Comparison of ENCODE assay signal across 11 cellular contexts in genomic region chr6:150169609-150170008, GRCh38. TPM values are rescaled to one million over a fixed set of nuclear protein-coding genes. Genes with fewer than 3 reads are reported as not detected.
DNase-seq lines count a peak whose midpoint lies in the region; ATAC-seq and TF ChIP-seq lines count a peak whose summit lies in the region.
"Had no signal": no experiment of that assay in that cellular context is flagged by ENCODE, and none has a peak within 500 bp of the region (broad histone marks: within the 10 kb centered on the region; RNA-seq: fewer than 3 reads in every experiment).

No MANE protein-coding gene starts in this region.

- ATAC-seq in HG02798 (IDR thresholded peaks at IDR 0.05; ENCODE audit: poor library complexity, unreplicated experiment): no peak

- H3K4me1 ChIP-seq in GM23248 (ENCODE audit: insufficient read depth): peaks cover 14% of the 10 kb centered on the region
- H3K4me1 ChIP-seq: adrenal gland had no signal

- POLR2A ChIA-PET in AG04449 (lab: Yijun Ruan, JAX): no interaction called here

- H3K4me3 ChIP-seq in AG04449 (ENCODE audit: low read depth, low read length) (no peak overlapping the region), GM23248 (peak overlapping the region; percentile 20; the same call in 1 of the 2 replicates)
- H3K4me3 ChIP-seq: adrenal gland had no signal

- peak; percentile 49 for DNase-seq in AG04449 (ENCODE audit: low read depth, low spot score)
- DNase-seq in GM23248: peak; percentile 94
- peak; percentile 41 to 57 for DNase-seq in activated T-cell treated with anti-CD3 and anti-CD28 coated beads, Interleukin-2, amount 50 U/mL, for 48 hours
- peak; percentile 59 for DNase-seq in iris pigment epithelial cell (ENCODE audit: low read depth)
- DNase-seq in SW 1271 (lab: John Stamatoyannopoulos, UW): no peak
- no peak for DNase-seq in effector CD4-positive, alpha-beta T cell
- no peak for DNase-seq in NCI-H446 (lab: John Stamatoyannopoulos, UW)
- DNase-seq: adrenal gland, NCI-H2029 had no signal

- no peak overlapping the region for H2AFZ ChIP-seq in GM23248

- H3K36me3 ChIP-seq in GM23248 (ENCODE audit: low read depth): no peaks in the 10 kb centered on the region
- H3K36me3 ChIP-seq: adrenal gland, neutrophil had no signal

- H3K79me2 ChIP-seq in GM23248 (ENCODE audit: insufficient read depth): peaks cover 3% of the 10 kb centered on the region; the same call in 1 of the 2 replicates

- no peak overlapping the region for H3K9ac ChIP-seq in GM23248

- H3K9me3 ChIP-seq in GM23248 (ENCODE audit: low read depth): no peaks in the 10 kb centered on the region
- H3K9me3 ChIP-seq: adrenal gland, neutrophil had no signal

- in situ Hi-C loops in GM23248 (cut with MboI): no loop called here

- H3F3A ChIP-seq in GM23248 (ENCODE audit: insufficient read depth): peaks cover 14% of the 10 kb centered on the region

- TF ChIP-seq CTCF in AG04449 (IDR thresholded peaks at IDR 0.05; ENCODE audit: insufficient read depth, low read length, missing control alignments): no peak

- no peaks in the 10 kb centered on the region for H3K27me3 ChIP-seq in GM23248 (replicated peaks; ENCODE audit: insufficient read depth)
- H3K27me3 ChIP-seq: adrenal gland, neutrophil had no signal

- H3K4me2 ChIP-seq in GM23248 (ENCODE audit: unreplicated experiment): peak overlapping the region; percentile 59

- peak overlapping the region; percentile 60 for H3K27ac ChIP-seq in GM23248
- H3K27ac ChIP-seq: adrenal gland, neutrophil had no signal

- WGBS in GM23248 (ENCODE audit: low coverage in 1 of 2, low lambda C conversion rate in 2 of 2, missing lambda C conversion rate in 2 of 2), 2 experiments: 44 to 49% methylated on average over 4 of the region's 4 CpGs

- CTCF ChIA-PET in AG04449 (lab: Yijun Ruan, JAX): interaction anchor here (1.1 to 1.4 kb wide), 2 partner anchors 11 to 90 kb away, joined by 3 read pairs; no protein-coding TSS in a partner anchor

- no peaks in the 10 kb centered on the region for H3K9me2 ChIP-seq in GM23248 (ENCODE audit: insufficient read depth)

- no peaks in the 10 kb centered on the region for H4K20me1 ChIP-seq in GM23248 (ENCODE audit: insufficient read depth)

RNA-seq across cellular contexts. Expression of gene PPP1R14C, which starts 26.8 kb away (rescaled TPM):
- total RNA-seq in GM23248 (2014; rRNA removed; shearing (Covaris generic)): 6.3 and 8.2 TPM in 2 replicates
- 9.4 and 10.1 TPM in 2 replicates for polyA plus RNA-seq in GM23248 (2016; fragmentation: Nextera tagmentation; extraction: Ambion mirVana)

Comparison
In these comparisons a context has a peak if more than half of its experiments do, and no peak if none do; other contexts are left out.
1. DNase-seq: peak in AG04449 (single experiment), GM23248 (single experiment), activated T-cell treated with anti-CD3 and anti-CD28 coated beads, Interleukin-2, amount 50 U/mL, for 48 hours (2 of 2) and iris pigment epithelial cell (single experiment); none in SW 1271 (0 of 2), effector CD4-positive, alpha-beta T cell (single experiment) and NCI-H446 (0 of 2).